ENCODE assay signal across 8 cellular contexts in the genomic region with DNA sequence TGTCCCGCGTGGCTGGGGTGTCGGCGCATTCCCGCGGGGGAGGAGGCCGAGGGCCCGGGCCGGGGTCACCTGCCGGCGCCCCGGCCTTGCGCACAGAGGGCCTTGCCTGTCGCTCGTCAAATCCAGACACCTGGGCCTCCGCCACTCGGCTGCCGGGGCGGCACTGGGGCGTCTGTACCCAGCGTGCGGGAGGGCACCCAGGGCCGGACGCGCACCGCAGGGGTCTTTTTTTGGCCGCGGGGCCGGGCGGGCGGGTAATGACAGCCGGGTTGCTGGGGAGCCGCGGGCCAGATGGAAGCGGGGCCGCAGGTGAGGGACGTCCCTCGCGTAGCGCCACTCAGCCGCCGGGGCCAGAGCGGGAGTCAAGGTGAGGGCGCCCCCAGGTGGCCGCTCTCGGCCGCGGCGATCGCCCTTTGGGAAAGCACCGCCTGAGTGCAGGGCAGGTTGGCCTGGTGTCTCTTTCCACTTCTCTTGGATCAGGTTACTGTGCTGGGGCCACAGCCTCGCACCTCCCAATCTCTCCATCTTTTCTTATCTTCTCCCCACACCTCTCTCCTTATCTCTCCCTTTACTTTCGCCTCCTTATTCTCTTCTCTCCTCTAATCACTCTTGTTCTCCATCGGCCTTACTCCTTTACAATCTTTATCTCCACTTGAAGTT. TPM values are rescaled to one million over a fixed set of nuclear protein-coding genes. Genes with fewer than 3 reads are reported as not detected.
A peak's percentile ranks its signal among the peaks of the same experiment; 100 is the strongest.
DNase-seq lines count a peak whose midpoint lies in the region; ATAC-seq and TF ChIP-seq lines count a peak whose summit lies in the region.

No MANE protein-coding gene starts in this region.

- H3K36me3 ChIP-seq in Caco-2 (ENCODE audit: control insufficient read depth, insufficient read depth, low read length), result no peaks in the 10 kb centered on the region
- peaks cover 0 to 30% (median 27%) of the 10 kb centered on the region in 9 donors for H3K36me3 ChIP-seq in heart left ventricle

- H3K27me3 ChIP-seq in Caco-2 (replicated peaks; ENCODE audit: control insufficient read depth, insufficient read depth, low read length), result no peaks in the 10 kb centered on the region
- peaks cover 0 to 18% (median 0%) of the 10 kb centered on the region in 9 donors for H3K27me3 ChIP-seq in heart left ventricle

- POLR2A ChIA-PET in Caco-2 (lab: Charles Lee), result no interaction called here

- peak overlapping the region; percentile 74 to 100 (median 93) for H3K27ac ChIP-seq in heart left ventricle

- WGBS in heart left ventricle, 4 donors, result 4 to 7% (median 5%) methylated on average over 17 to 54 of the region's 54 CpGs

- H3K9me3 Mint-ChIP-seq in Caco-2 (ENCODE audit: unreplicated experiment) (no peaks in the 10 kb centered on the region), progenitor cell of endocrine pancreas (ENCODE audit: low read depth) (no peaks in the 10 kb centered on the region), type B pancreatic cell (no peaks in the 10 kb centered on the region)
- H3K9me3 Mint-ChIP-seq in activated naive CD8-positive, alpha-beta T cell treated with anti-CD3 and anti-CD28 coated beads for 36 hours, result no peaks in the 10 kb centered on the region

- CTCF ChIA-PET in Caco-2 (lab: Charles Lee), result interaction anchor here (1.2 to 3.0 kb wide), 2 partner anchors 11 to 16 kb away, joined by 3 to 29 read pairs; no protein-coding TSS in a partner anchor

- intact Hi-C loops in Caco-2 (cut with micrococcal nuclease; ENCODE audit: unreplicated experiment) (no loop called here), heart left ventricle (cut with DNase I) (no loop called here)

- H3K27ac Mint-ChIP-seq in Caco-2 (ENCODE audit: unreplicated experiment) (no peak overlapping the region), progenitor cell of endocrine pancreas (peak overlapping the region; percentile 1), type B pancreatic cell (peak overlapping the region; percentile 49)
- peak overlapping the region; percentile 2 for H3K27ac Mint-ChIP-seq in activated naive CD8-positive, alpha-beta T cell treated with anti-CD3 and anti-CD28 coated beads for 36 hours

- peak in 1 of 2 donors; percentile 18 for TF ChIP-seq POLR2A in heart left ventricle (IDR thresholded peaks at IDR 0.05)

- DNase-seq in Caco-2, result peak in 1 of 2 experiments; percentile 53
- DNase-seq in SHP77 treated with DMSO at 0.1 percent for 48 hours (lab: John Stamatoyannopoulos, UW), result peak; percentile 57
- DNase-seq in activated naive CD8-positive, alpha-beta T cell treated with anti-CD3 and anti-CD28 coated beads for 36 hours, result peak; percentile 88
- peak; percentile 86 to 91 (median 87) for DNase-seq in heart left ventricle
- DNase-seq in progenitor cell of endocrine pancreas (ENCODE audit: low spot score, unreplicated experiment), result peak; percentile 88
- peak; percentile 87 for DNase-seq in type B pancreatic cell (ENCODE audit: extremely low spot score, unreplicated experiment)

- H3K4me3 Mint-ChIP-seq in Caco-2 (ENCODE audit: unreplicated experiment) (no peak overlapping the region), progenitor cell of endocrine pancreas (ENCODE audit: low read depth) (peak overlapping the region; percentile 37), type B pancreatic cell (peak overlapping the region; percentile 71)
- peak overlapping the region; percentile 62 for H3K4me3 Mint-ChIP-seq in activated naive CD8-positive, alpha-beta T cell treated with anti-CD3 and anti-CD28 coated beads for 36 hours

- BruUV-seq in Caco-2 (replicated peaks; lab: Mats Ljungman, UMichigan), result no TSS peak

- ATAC-seq in HG02678 (IDR thresholded peaks at IDR 0.05; ENCODE audit: unreplicated experiment) (peak; percentile 50), heart left ventricle (peak; percentile 18 to 45 (median 38)), HG03469 (IDR thresholded peaks at IDR 0.05; ENCODE audit: unreplicated experiment) (no peak)

- H3K27me3 Mint-ChIP-seq in Caco-2 (ENCODE audit: insufficient read depth, unreplicated experiment) (no peaks in the 10 kb centered on the region), progenitor cell of endocrine pancreas (peaks cover 31% of the 10 kb centered on the region), type B pancreatic cell (peaks cover 42% of the 10 kb centered on the region)
- H3K27me3 Mint-ChIP-seq in activated naive CD8-positive, alpha-beta T cell treated with anti-CD3 and anti-CD28 coated beads for 36 hours, result peaks cover 12% of the 10 kb centered on the region

- H3K4me1 Mint-ChIP-seq in Caco-2 (ENCODE audit: low read depth, unreplicated experiment) (peaks cover 30% of the 10 kb centered on the region), progenitor cell of endocrine pancreas (ENCODE audit: low read depth) (peaks cover 40% of the 10 kb centered on the region), type B pancreatic cell (ENCODE audit: unreplicated experiment) (peaks cover 42% of the 10 kb centered on the region)
- H3K4me1 Mint-ChIP-seq in activated naive CD8-positive, alpha-beta T cell treated with anti-CD3 and anti-CD28 coated beads for 36 hours, result peaks cover 20% of the 10 kb centered on the region

- H3K36me3 Mint-ChIP-seq in Caco-2 (ENCODE audit: insufficient read depth, unreplicated experiment) (peaks cover 11% of the 10 kb centered on the region), progenitor cell of endocrine pancreas (ENCODE audit: insufficient read depth) (no peaks in the 10 kb centered on the region), type B pancreatic cell (no peaks in the 10 kb centered on the region)
- H3K36me3 Mint-ChIP-seq in activated naive CD8-positive, alpha-beta T cell treated with anti-CD3 and anti-CD28 coated beads for 36 hours, result no peaks in the 10 kb centered on the region

- H3K9me3 ChIP-seq in Caco-2, result no peaks in the 10 kb centered on the region
- no peaks in the 10 kb centered on the region for H3K9me3 ChIP-seq in heart left ventricle

- H3K4me3 ChIP-seq in Caco-2 (ENCODE audit: low read depth, low read length), result no peak overlapping the region
- peak overlapping the region; percentile 48 to 99 (median 76) for H3K4me3 ChIP-seq in heart left ventricle

- peaks cover 39% of the 10 kb centered on the region for H3K4me1 ChIP-seq in Caco-2
- peaks cover 0 to 72% (median 37%) of the 10 kb centered on the region in 12 donors for H3K4me1 ChIP-seq in heart left ventricle

- TF ChIP-seq CTCF in Caco-2 (IDR thresholded peaks at IDR 0.05; ENCODE audit: insufficient read depth in 1 of 2, low read depth in 1 of 2, low read length in 1 of 2, severe bottlenecking in 1 of 2, unreplicated experiment in 1 of 2) (peak; percentile 36 to 65), heart left ventricle (IDR thresholded peaks at IDR 0.05) (peak; percentile 84 to 97 (median 92)), progenitor cell of endocrine pancreas (IDR thresholded peaks at IDR 0.05; ENCODE audit: unreplicated experiment) (peak; percentile 97), type B pancreatic cell (conservative IDR thresholded peaks at IDR 0.05) (peak; percentile 91)

RNA-seq across cellular contexts. Expression of gene PHLDB1, which starts 3.5 kb away (rescaled TPM):
- 72.1 and 73.6 TPM in 2 replicates for total RNA-seq in Caco-2 (2022)
- total RNA-seq in activated naive CD8-positive, alpha-beta T cell treated with anti-CD3 and anti-CD28 coated beads for 36 hours, result 1 to 10 TPM; 2.9 to 3.0 TPM
- 100 to 1,000 TPM in 7 of 9 donors, 10 to 100 TPM in 2; 86.0 to 124 (median 113) TPM for total RNA-seq in heart left ventricle
- polyA plus RNA-seq in heart left ventricle, result 100 to 1,000 TPM; 104 to 129 TPM
- 106 and 110 TPM in 2 replicates for total RNA-seq in progenitor cell of endocrine pancreas
- total RNA-seq in type B pancreatic cell (ENCODE audit: low replicate concordance), result 21.2 and 63.1 TPM in 2 replicates

RNA-seq across cellular contexts. Expression of gene ARCN1, which starts 38.7 kb away (rescaled TPM):
- 313 and 330 TPM in 2 replicates for total RNA-seq in Caco-2 (2022)
- total RNA-seq in activated naive CD8-positive, alpha-beta T cell treated with anti-CD3 and anti-CD28 coated beads for 36 hours, result 100 to 1,000 TPM; 141 to 150 TPM
- 100 to 1,000 TPM in 4 of 9 donors, 10 to 100 TPM in 5; 87.6 to 127 (median 99.6) TPM for total RNA-seq in heart left ventricle
- polyA plus RNA-seq in heart left ventricle, result 100 to 1,000 TPM in 1 of 2 donors, 10 to 100 TPM in 1; 53.1 to 107 TPM
- total RNA-seq in progenitor cell of endocrine pancreas, result 112 TPM in 2 replicates
- 139 and 175 TPM in 2 replicates for total RNA-seq in type B pancreatic cell (ENCODE audit: low replicate concordance)

RNA-seq across cellular contexts. Expression of gene IFT46, which starts 45.2 kb away (rescaled TPM):
- total RNA-seq in Caco-2 (2022) (26.8 and 30.6 TPM in 2 replicates), heart left ventricle (10 to 100 TPM; 14.7 to 39.0 (median 21.7) TPM), progenitor cell of endocrine pancreas (23.5 and 23.7 TPM in 2 replicates), type B pancreatic cell (ENCODE audit: low replicate concordance) (18.9 and 28.7 TPM in 2 replicates)
- 10 to 100 TPM; 22.2 to 24.1 TPM for total RNA-seq in activated naive CD8-positive, alpha-beta T cell treated with anti-CD3 and anti-CD28 coated beads for 36 hours
- 10 to 100 TPM; 22.9 to 29.1 TPM for polyA plus RNA-seq in heart left ventricle
